Comparison of ENCODE assay signal across 1 cellular context in the genomic region with DNA sequence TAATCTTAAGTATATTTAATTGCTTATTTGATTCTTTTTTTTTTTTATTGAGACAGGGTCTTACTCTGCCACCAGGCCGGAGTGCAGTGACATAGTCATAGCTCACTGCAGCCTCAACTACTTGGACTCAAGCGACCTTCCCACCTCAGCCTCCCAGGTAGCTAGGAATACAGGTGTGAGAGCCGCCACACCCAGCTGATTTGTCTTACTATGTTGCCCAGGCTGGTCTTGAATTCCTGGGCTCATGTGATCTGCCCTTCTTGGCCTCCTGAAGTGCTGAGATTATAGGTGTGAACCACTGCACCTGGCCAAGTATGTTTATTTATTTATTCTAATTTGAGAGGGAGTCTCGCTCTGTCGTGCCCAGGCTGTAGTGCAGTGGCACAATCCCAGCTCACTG.
TF ChIP-seq lines count a peak whose summit lies in the region.

No MANE protein-coding gene starts in this region.

TF ChIP-seq in IMR-90, 13 proteins besides CTCF, POLR2A, EP300 and RAD21:
- no peak for TF ChIP-seq MAZ (IDR thresholded peaks at IDR 0.05; ENCODE audit: borderline replicate concordance, low read depth, low read length)
